Comparison of ENCODE assay signal across 12 cellular contexts in genomic region chr19:18999896-19000620, GRCh38. TPM values are rescaled to one million over a fixed set of nuclear protein-coding genes. Genes with fewer than 3 reads are reported as not detected.
A peak's percentile ranks its signal among the peaks of the same experiment; 100 is the strongest.
DNase-seq lines count a peak whose midpoint lies in the region; ATAC-seq, FAIRE-seq and TF ChIP-seq lines count a peak whose summit lies in the region.
"Had no signal": no experiment of that assay in that cellular context is flagged by ENCODE, and none has a peak within 500 bp of the region (broad histone marks: within the 10 kb centered on the region; RNA-seq: fewer than 3 reads in every experiment).

No MANE protein-coding gene starts in this region.

- H3K9me3 Mint-ChIP-seq in CD8-positive, alpha-beta T cell: no peaks in the 10 kb centered on the region

- H2BK120ac ChIP-seq in mesenchymal stem cell (ENCODE audit: low read depth, low read length): no peak overlapping the region

- no peak overlapping the region for H2AFZ ChIP-seq in mammary epithelial cell (ENCODE audit: low read depth, low read length)
- no peak overlapping the region for H2AFZ ChIP-seq in mesenchymal stem cell (ENCODE audit: low read depth, low read length)

- peak; percentile 83 for FAIRE-seq in HTR-8/SVneo (lab: Jason Lieb, UNC)
- FAIRE-seq: GM12892, H54 had no signal

- H2AK5ac ChIP-seq in mesenchymal stem cell (ENCODE audit: low read length, severe bottlenecking): no peak overlapping the region

- dilution Hi-C loops in mammary epithelial cell (cut with HindIII; ENCODE audit: low sequenced_read_pairs): no loop called here

- H3K9me3 ChIP-seq in CD8-positive, alpha-beta T cell (ENCODE audit: low read length): no peaks in the 10 kb centered on the region
- H3K9me3 ChIP-seq in mammary epithelial cell (replicated peaks; ENCODE audit: insufficient read depth, low read length): no peaks in the 10 kb centered on the region
- H3K9me3 ChIP-seq in mesenchymal stem cell (ENCODE audit: control insufficient read depth, low read length): no peaks in the 10 kb centered on the region
- H3K9me3 ChIP-seq: mucosa of descending colon had no signal

- H3K4me2 ChIP-seq in mammary epithelial cell (ENCODE audit: insufficient read depth, low read depth, low read length) (no peak overlapping the region), mesenchymal stem cell (ENCODE audit: low read length, poor library complexity, severe bottlenecking) (no peak overlapping the region)

- peak overlapping the region; percentile 81 for H3K27ac Mint-ChIP-seq in CD8-positive, alpha-beta T cell

- no peak for TF ChIP-seq CTCF in CD8-positive, alpha-beta T cell (IDR thresholded peaks at IDR 0.05)
- peak; percentile 23 to 43 for TF ChIP-seq CTCF in mammary epithelial cell (conservative IDR thresholded peaks at IDR 0.05 in 1 of 2, IDR thresholded peaks at IDR 0.05 in 1 of 2; ENCODE audit: extremely low read depth in 1 of 2, insufficient read depth in 1 of 2, low read depth in 1 of 2, low read length in 2 of 2)

- DNase-seq in CD8-positive, alpha-beta T cell: no peak
- no peak for DNase-seq in HTR-8/SVneo (ENCODE audit: insufficient read length, low spot score)
- DNase-seq in mammary epithelial cell: no peak
- DNase-seq in mesenchymal stem cell: peak; percentile 15
- no peak for DNase-seq in C1 segment of cervical spinal cord (lab: John Stamatoyannopoulos, UW)
- no peak for DNase-seq in SK-N-DZ (ENCODE audit: low spot score)
- no peak for DNase-seq in posterior vena cava (ENCODE audit: low spot score)
- DNase-seq in activated CD8-positive, alpha-beta memory T cell treated with anti-CD3 and anti-CD28 coated beads for 24 hours: no peak
- DNase-seq: mucosa of descending colon; stimulated activated CD4-positive, alpha-beta T cell treated with anti-CD3 and anti-CD28 coated beads, Interleukin-4, amount 100 ng/mL, for 1 hour had no signal

- H4K8ac ChIP-seq in mesenchymal stem cell (ENCODE audit: low read length): no peak overlapping the region

- H3K79me2 ChIP-seq in mammary epithelial cell (ENCODE audit: insufficient read depth, low read length): peaks cover 6% of the 10 kb centered on the region

- no peak overlapping the region for H3K27ac ChIP-seq in CD8-positive, alpha-beta T cell (ENCODE audit: low read depth, low read length)
- no peak overlapping the region for H3K27ac ChIP-seq in mammary epithelial cell (ENCODE audit: insufficient read depth, low read depth, low read length)
- no peak overlapping the region for H3K27ac ChIP-seq in mesenchymal stem cell (ENCODE audit: low read length, poor library complexity, severe bottlenecking)

- no peak for ATAC-seq in CD8-positive, alpha-beta T cell
- ATAC-seq: mucosa of descending colon had no signal

- no peak overlapping the region for H3K14ac ChIP-seq in mesenchymal stem cell (ENCODE audit: low read length in 2 of 2)

- H3K4me1 Mint-ChIP-seq in CD8-positive, alpha-beta T cell (ENCODE audit: low read depth): peaks cover 27% of the 10 kb centered on the region

- peaks cover 21% of the 10 kb centered on the region for H3K4me1 ChIP-seq in CD8-positive, alpha-beta T cell (ENCODE audit: insufficient read depth, low read length)
- peaks cover 6% of the 10 kb centered on the region for H3K4me1 ChIP-seq in mammary epithelial cell (ENCODE audit: insufficient read depth, low read length)
- H3K4me1 ChIP-seq in mesenchymal stem cell (ENCODE audit: control insufficient read depth, insufficient read depth, low read depth, low read length): peaks cover 22% of the 10 kb centered on the region

- H3K18ac ChIP-seq in mesenchymal stem cell (ENCODE audit: low read depth in 1 of 2, low read length in 2 of 2): no peak overlapping the region

- H2BK5ac ChIP-seq in mesenchymal stem cell (ENCODE audit: low read depth, low read length, poor library complexity, severe bottlenecking): no peak overlapping the region

- H3K4me3 Mint-ChIP-seq in CD8-positive, alpha-beta T cell: no peak overlapping the region

- H4K91ac ChIP-seq in mesenchymal stem cell (ENCODE audit: low read length): no peak overlapping the region

- H3K36me3 ChIP-seq in CD8-positive, alpha-beta T cell (ENCODE audit: insufficient read depth, low read length): peaks cover 24% of the 10 kb centered on the region
- H3K36me3 ChIP-seq in mammary epithelial cell (ENCODE audit: insufficient read depth, low read length) (peaks cover 24% of the 10 kb centered on the region), mesenchymal stem cell (ENCODE audit: control insufficient read depth in 1 of 2, insufficient read depth in 2 of 2, low read depth in 1 of 2, low read length in 2 of 2) (peaks cover 76 to 78% of the 10 kb centered on the region in 2 experiments)

- WGBS in mammary epithelial cell (ENCODE audit: low coverage, missing lambda C conversion rate): 83% methylated on average over 9 of the region's 11 CpGs
- WGBS in mesenchymal stem cell: 93% methylated on average over 10 of the region's 11 CpGs

- H3K4ac ChIP-seq in mesenchymal stem cell (ENCODE audit: low read depth in 1 of 2, low read length in 2 of 2): no peak overlapping the region

- no peak overlapping the region for H3K4me3 ChIP-seq in CD8-positive, alpha-beta T cell (ENCODE audit: low read depth, low read length)
- H3K4me3 ChIP-seq in mammary epithelial cell (replicated peaks in 1 of 3; ENCODE audit: insufficient read depth in 1 of 3, low read depth in 2 of 3, low read length in 3 of 3) (no peak overlapping the region), mesenchymal stem cell (ENCODE audit: insufficient read depth in 1 of 2, low read depth in 1 of 2, low read length in 2 of 2) (peak overlapping the region in 1 of 2 experiments; percentile 20)
- H3K4me3 ChIP-seq: mucosa of descending colon had no signal

- peaks cover 41% of the 10 kb centered on the region for H3K79me1 ChIP-seq in mesenchymal stem cell (replicated peaks; ENCODE audit: low read length, poor library complexity, severe bottlenecking)

- BruUV-seq in mammary epithelial cell (replicated peaks; lab: Mats Ljungman, UMichigan): no TSS peak

- no peaks in the 10 kb centered on the region for H3K27me3 Mint-ChIP-seq in CD8-positive, alpha-beta T cell (ENCODE audit: low read depth)

- in situ Hi-C loops in mammary epithelial cell (cut with MboI; ENCODE audit: low sequenced_read_pairs in 2 of 2): no loop called here

- no peaks in the 10 kb centered on the region for H4K20me1 ChIP-seq in mammary epithelial cell (ENCODE audit: insufficient read depth, low read length)

- H2BK12ac ChIP-seq in mesenchymal stem cell (ENCODE audit: low read length in 2 of 2): no peak overlapping the region

- H3K23ac ChIP-seq in mesenchymal stem cell (ENCODE audit: low read length in 2 of 2): no peak overlapping the region

- CTCF ChIA-PET in CD8-positive, alpha-beta T cell (lab: Charles Lee): interaction anchor here (1.1 kb wide), 1 partner anchor 13 kb away, joined by 4 read pairs; no protein-coding TSS in a partner anchor
- CTCF ChIA-PET in mammary epithelial cell (lab: Charles Lee; ENCODE audit: low non-redundant PET): interaction anchor here (0.6 kb wide), 1 partner anchor 10 kb away, joined by 3 read pairs; no protein-coding TSS in a partner anchor

- H3K9ac ChIP-seq in mammary epithelial cell (ENCODE audit: insufficient read depth, low read length) (no peak overlapping the region), mesenchymal stem cell (ENCODE audit: low read length) (no peak overlapping the region)

- intact Hi-C loops in CD8-positive, alpha-beta T cell (cut with DNase I, micrococcal nuclease): no loop called here
- intact Hi-C loops in mammary epithelial cell (cut with micrococcal nuclease): no loop called here
- intact Hi-C loops in posterior vena cava (cut with DNase I): no loop called here

- no peaks in the 10 kb centered on the region for H3K27me3 ChIP-seq in CD8-positive, alpha-beta T cell (ENCODE audit: insufficient read depth, low read length)
- no peaks in the 10 kb centered on the region for H3K27me3 ChIP-seq in mammary epithelial cell (ENCODE audit: insufficient read depth, low read length)
- no peaks in the 10 kb centered on the region for H3K27me3 ChIP-seq in mesenchymal stem cell (ENCODE audit: control insufficient read depth in 1 of 2, insufficient read depth in 1 of 2, low read length in 2 of 2)

- H2BK15ac ChIP-seq in mesenchymal stem cell (ENCODE audit: low read depth, poor library complexity, severe bottlenecking): no peak overlapping the region

- H3K36me3 Mint-ChIP-seq in CD8-positive, alpha-beta T cell: peaks cover 74% of the 10 kb centered on the region

- POLR2A ChIA-PET in CD8-positive, alpha-beta T cell (lab: Charles Lee): no interaction called here

RNA-seq across cellular contexts. Expression of gene SUGP2, which starts 33.3 kb away (rescaled TPM):
- 10 to 100 TPM; 85.4 to 90.8 TPM for total RNA-seq in CD8-positive, alpha-beta T cell
- total RNA-seq in mammary epithelial cell (10 to 100 TPM; 34.0 to 59.5 TPM), posterior vena cava (10 to 100 TPM; 50.4 to 51.1 TPM)
- polyA plus RNA-seq in mammary epithelial cell: 28.1 TPM
- polyA minus RNA-seq in mammary epithelial cell: 38.5 TPM
- 45.8 TPM for polyA plus RNA-seq in mesenchymal stem cell (2013, experiment 1 of 2)
- 43.4 TPM for polyA plus RNA-seq in mesenchymal stem cell (2013, experiment 2 of 2)
- polyA plus RNA-seq in SK-N-DZ (2014; cell fraction: cytosol; rRNA removed): 68.3 and 76.8 TPM in 2 replicates
- polyA plus RNA-seq in SK-N-DZ (2014; cell fraction: nucleus; rRNA removed): 121 and 167 TPM in 2 replicates

RNA-seq across cellular contexts. Expression of gene ARMC6, which starts 33.3 kb away (rescaled TPM):
- total RNA-seq in CD8-positive, alpha-beta T cell: 1 to 10 TPM; 4.6 to 5.3 TPM
- total RNA-seq in mammary epithelial cell (10 to 100 TPM; 35.1 to 37.7 TPM), posterior vena cava (10 to 100 TPM; 12.6 to 19.3 TPM)
- 42.6 TPM for polyA plus RNA-seq in mammary epithelial cell
- polyA minus RNA-seq in mammary epithelial cell: 62.6 TPM
- polyA plus RNA-seq in mesenchymal stem cell (2013, experiment 1 of 2): 13.3 TPM
- 13.5 TPM for polyA plus RNA-seq in mesenchymal stem cell (2013, experiment 2 of 2)
- 103 and 108 TPM in 2 replicates for polyA plus RNA-seq in SK-N-DZ (2014; cell fraction: cytosol; rRNA removed)
- 67.7 and 80.2 TPM in 2 replicates for polyA plus RNA-seq in SK-N-DZ (2014; cell fraction: nucleus; rRNA removed)

RNA-seq across cellular contexts. Expression of gene HOMER3, which starts 59.0 kb away (rescaled TPM):
- total RNA-seq in CD8-positive, alpha-beta T cell: under 1 TPM in 1 of 2 experiments, not detected in 1; 0.90 TPM
- 100 to 1,000 TPM; 114 to 138 TPM for total RNA-seq in mammary epithelial cell
- polyA plus RNA-seq in mammary epithelial cell: 110 TPM
- 18.1 TPM for polyA minus RNA-seq in mammary epithelial cell
- polyA plus RNA-seq in mesenchymal stem cell (2013, experiment 1 of 2): 54.3 TPM
- 55.7 TPM for polyA plus RNA-seq in mesenchymal stem cell (2013, experiment 2 of 2)
- 39.8 and 69.9 TPM in 2 replicates for polyA plus RNA-seq in SK-N-DZ (2014; cell fraction: cytosol; rRNA removed)
- polyA plus RNA-seq in SK-N-DZ (2014; cell fraction: nucleus; rRNA removed): 89.5 and 131 TPM in 2 replicates
- total RNA-seq in posterior vena cava: 10 to 100 TPM; 28.8 to 37.0 TPM

Comparison
In these comparisons a context has a peak if more than half of its experiments do, and no peak if none do; other contexts are left out.
1. RNA of gene HOMER3, which starts 59.0 kb away (total RNA-seq): 114 to 138 TPM in mammary epithelial cell and 28.8 to 37.0 TPM in posterior vena cava; 0.90 TPM in CD8-positive, alpha-beta T cell; every median in the first group is over 10 times any median in the second.